ENCODE assay signal across 20 cellular contexts in genomic region chr10:123821136-123821535, GRCh38.
A peak's percentile ranks its signal among the peaks of the same experiment; 100 is the strongest.
DNase-seq lines count a peak whose midpoint lies in the region; ATAC-seq and TF ChIP-seq lines count a peak whose summit lies in the region.
"Had no signal": no experiment of that assay in that cellular context is flagged by ENCODE, and none has a peak within 500 bp of the region (broad histone marks: within the 10 kb centered on the region; RNA-seq: fewer than 3 reads in every experiment).

No MANE protein-coding gene starts in this region.

- H3K4me3 Mint-ChIP-seq in activated naive CD8-positive, alpha-beta T cell treated with anti-CD3 and anti-CD28 coated beads for 36 hours, result no peak overlapping the region
- no peak overlapping the region for H3K4me3 Mint-ChIP-seq in activated naive CD4-positive, alpha-beta T cell treated with anti-CD3 and anti-CD28 coated beads for 36 hours
- H3K4me3 Mint-ChIP-seq: GM23338, HFFc6, IgD-negative memory B cell had no signal

- intact Hi-C loops in upper lobe of right lung (cut with DNase I), result no loop called here
- intact Hi-C loops in activated naive CD4-positive, alpha-beta T cell treated with anti-CD3 and anti-CD28 coated beads for 36 hours (cut with micrococcal nuclease), result no loop called here

- H3K4me1 ChIP-seq in adipocyte (ENCODE audit: control insufficient read depth, insufficient read depth, low read length) (no peaks in the 10 kb centered on the region), upper lobe of right lung (no peaks in the 10 kb centered on the region)
- H3K4me1 ChIP-seq: BE2C, Caco-2 had no signal

- no peak overlapping the region for H3K27ac ChIP-seq in upper lobe of right lung

- H3K27me3 Mint-ChIP-seq in activated naive CD8-positive, alpha-beta T cell treated with anti-CD3 and anti-CD28 coated beads for 36 hours, result peaks cover 13% of the 10 kb centered on the region
- H3K27me3 Mint-ChIP-seq in activated naive CD4-positive, alpha-beta T cell treated with anti-CD3 and anti-CD28 coated beads for 36 hours (ENCODE audit: low read depth), result no peaks in the 10 kb centered on the region

- no peaks in the 10 kb centered on the region for H3K27me3 ChIP-seq in adipocyte (replicated peaks; ENCODE audit: control insufficient read depth, insufficient read depth, low read length)
- peaks cover 4% of the 10 kb centered on the region for H3K27me3 ChIP-seq in upper lobe of right lung
- H3K27me3 ChIP-seq: BE2C had no signal

- no peak for ATAC-seq in upper lobe of right lung
- ATAC-seq: GM12878, GM23338, HepG2 had no signal

- H3K9me3 Mint-ChIP-seq in activated naive CD8-positive, alpha-beta T cell treated with anti-CD3 and anti-CD28 coated beads for 36 hours, result peaks cover 6% of the 10 kb centered on the region
- H3K9me3 Mint-ChIP-seq in activated naive CD4-positive, alpha-beta T cell treated with anti-CD3 and anti-CD28 coated beads for 36 hours, result peaks cover 10% of the 10 kb centered on the region
- H3K9me3 Mint-ChIP-seq: GM23338, IgD-negative memory B cell had no signal

- no peak overlapping the region for H3K9ac ChIP-seq in adipocyte (ENCODE audit: low read length)

- DNase-seq in DMS79 (lab: John Stamatoyannopoulos, UW) (peak; percentile 25), adipocyte (ENCODE audit: low read depth) (peak; percentile 64), fibroblast of gingiva (ENCODE audit: low read depth) (peak; percentile 70), left kidney (ENCODE audit: low read depth, low spot score) (peak; percentile 8), NOMO-1 treated with DMSO at 0.1 percent for 48 hours (lab: John Stamatoyannopoulos, UW; ENCODE audit: unreplicated experiment) (no peak), upper lobe of right lung (no peak)
- DNase-seq in activated naive CD8-positive, alpha-beta T cell treated with anti-CD3 and anti-CD28 coated beads for 36 hours, result no peak
- no peak for DNase-seq in activated naive CD4-positive, alpha-beta T cell treated with anti-CD3 and anti-CD28 coated beads for 36 hours
- DNase-seq: BE2C; C1 segment of cervical spinal cord; Caco-2; CD4-positive, CD25-positive, alpha-beta regulatory T cell; GF-D8; HCEC 1CT; HFFc6; KBM-7 had no signal

- no peaks in the 10 kb centered on the region for H3K4me1 Mint-ChIP-seq in activated naive CD8-positive, alpha-beta T cell treated with anti-CD3 and anti-CD28 coated beads for 36 hours
- no peaks in the 10 kb centered on the region for H3K4me1 Mint-ChIP-seq in activated naive CD4-positive, alpha-beta T cell treated with anti-CD3 and anti-CD28 coated beads for 36 hours (ENCODE audit: low read depth)
- H3K4me1 Mint-ChIP-seq: CD4-positive, CD25-positive, alpha-beta regulatory T cell; IgD-negative memory B cell had no signal

- no peaks in the 10 kb centered on the region for H3K36me3 ChIP-seq in adipocyte (ENCODE audit: control insufficient read depth, insufficient read depth, low read length, severe bottlenecking)
- no peaks in the 10 kb centered on the region for H3K36me3 ChIP-seq in upper lobe of right lung
- H3K36me3 ChIP-seq: BE2C had no signal

- no peaks in the 10 kb centered on the region for H3K9me3 ChIP-seq in adipocyte (ENCODE audit: control insufficient read depth, low read length)
- H3K9me3 ChIP-seq in upper lobe of right lung, result no peaks in the 10 kb centered on the region
- H3K9me3 ChIP-seq: BE2C, Caco-2 had no signal

- peaks cover 1% of the 10 kb centered on the region for H3K36me3 Mint-ChIP-seq in activated naive CD8-positive, alpha-beta T cell treated with anti-CD3 and anti-CD28 coated beads for 36 hours
- H3K36me3 Mint-ChIP-seq in activated naive CD4-positive, alpha-beta T cell treated with anti-CD3 and anti-CD28 coated beads for 36 hours (ENCODE audit: low read depth), result no peaks in the 10 kb centered on the region
- H3K36me3 Mint-ChIP-seq: IgD-negative memory B cell had no signal

- TF ChIP-seq CTCF in upper lobe of right lung (IDR thresholded peaks at IDR 0.05), result no peak

- CTCF ChIA-PET in activated naive CD4-positive, alpha-beta T cell treated with anti-CD3 and anti-CD28 coated beads for 36 hours (lab: Charles Lee), result no interaction called here

- no peak overlapping the region for H3K4me3 ChIP-seq in adipocyte (ENCODE audit: low read length)
- H3K4me3 ChIP-seq in upper lobe of right lung, result no peak overlapping the region
- H3K4me3 ChIP-seq: GM12878, GM23338 had no signal

- no peak overlapping the region for H3K27ac Mint-ChIP-seq in activated naive CD8-positive, alpha-beta T cell treated with anti-CD3 and anti-CD28 coated beads for 36 hours
- no peak overlapping the region for H3K27ac Mint-ChIP-seq in activated naive CD4-positive, alpha-beta T cell treated with anti-CD3 and anti-CD28 coated beads for 36 hours
- H3K27ac Mint-ChIP-seq: CD4-positive, CD25-positive, alpha-beta regulatory T cell; GM23338; HFFc6; IgD-negative memory B cell had no signal

Comparison
In these comparisons a context has a peak if more than half of its experiments do, and no peak if none do; other contexts are left out.
1. DNase-seq: peak in DMS79 (single experiment), adipocyte (single experiment), fibroblast of gingiva (single experiment) and left kidney (single experiment); none in NOMO-1 treated with DMSO at 0.1 percent for 48 hours (single experiment), activated naive CD8-positive, alpha-beta T cell treated with anti-CD3 and anti-CD28 coated beads for 36 hours (single experiment), upper lobe of right lung (single experiment) and activated naive CD4-positive, alpha-beta T cell treated with anti-CD3 and anti-CD28 coated beads for 36 hours (single experiment).